Comparison of ENCODE assay signal across 1 cellular context in genomic region chr17:17408236-17408794, GRCh38.
TF ChIP-seq lines count a peak whose summit lies in the region.

No MANE protein-coding gene starts in this region.

TF ChIP-seq in HepG2, 621 proteins besides CTCF, POLR2A, EP300 and RAD21 (continued from another document):
- TF ChIP-seq BCLAF1 (IDR thresholded peaks at IDR 0.05): no peak
- TF ChIP-seq ARID3A (IDR thresholded peaks at IDR 0.05; ENCODE audit: low read depth, low read length): peak; percentile 94
- TF ChIP-seq ZNF749 (CRISPR knock-in tag; IDR thresholded peaks at IDR 0.05; ENCODE audit: borderline replicate concordance): no peak
- TF ChIP-seq, protein P1, sequence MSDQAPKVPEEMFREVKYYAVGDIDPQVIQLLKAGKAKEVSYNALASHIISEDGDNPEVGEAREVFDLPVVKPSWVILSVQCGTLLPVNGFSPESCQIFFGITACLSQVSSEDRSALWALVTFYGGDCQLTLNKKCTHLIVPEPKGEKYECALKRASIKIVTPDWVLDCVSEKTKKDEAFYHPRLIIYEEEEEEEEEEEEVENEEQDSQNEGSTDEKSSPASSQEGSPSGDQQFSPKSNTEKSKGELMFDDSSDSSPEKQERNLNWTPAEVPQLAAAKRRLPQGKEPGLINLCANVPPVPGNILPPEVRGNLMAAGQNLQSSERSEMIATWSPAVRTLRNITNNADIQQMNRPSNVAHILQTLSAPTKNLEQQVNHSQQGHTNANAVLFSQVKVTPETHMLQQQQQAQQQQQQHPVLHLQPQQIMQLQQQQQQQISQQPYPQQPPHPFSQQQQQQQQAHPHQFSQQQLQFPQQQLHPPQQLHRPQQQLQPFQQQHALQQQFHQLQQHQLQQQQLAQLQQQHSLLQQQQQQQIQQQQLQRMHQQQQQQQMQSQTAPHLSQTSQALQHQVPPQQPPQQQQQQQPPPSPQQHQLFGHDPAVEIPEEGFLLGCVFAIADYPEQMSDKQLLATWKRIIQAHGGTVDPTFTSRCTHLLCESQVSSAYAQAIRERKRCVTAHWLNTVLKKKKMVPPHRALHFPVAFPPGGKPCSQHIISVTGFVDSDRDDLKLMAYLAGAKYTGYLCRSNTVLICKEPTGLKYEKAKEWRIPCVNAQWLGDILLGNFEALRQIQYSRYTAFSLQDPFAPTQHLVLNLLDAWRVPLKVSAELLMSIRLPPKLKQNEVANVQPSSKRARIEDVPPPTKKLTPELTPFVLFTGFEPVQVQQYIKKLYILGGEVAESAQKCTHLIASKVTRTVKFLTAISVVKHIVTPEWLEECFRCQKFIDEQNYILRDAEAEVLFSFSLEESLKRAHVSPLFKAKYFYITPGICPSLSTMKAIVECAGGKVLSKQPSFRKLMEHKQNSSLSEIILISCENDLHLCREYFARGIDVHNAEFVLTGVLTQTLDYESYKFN (CRISPR knock-in tag; conservative IDR thresholded peaks at IDR 0.05): peak; percentile 57
- TF ChIP-seq SMAD3 (CRISPR knock-in tag; IDR thresholded peaks at IDR 0.05): 0 out of 2 replicates have a peak, but pooled peaks have one; percentile 42
- no peak for TF ChIP-seq HBP1 (CRISPR knock-in tag; IDR thresholded peaks at IDR 0.05; ENCODE audit: low read depth)
- 0 out of 2 replicates have a peak, but pooled peaks have one; percentile 28 for TF ChIP-seq DNMT3B (CRISPR knock-in tag; conservative IDR thresholded peaks at IDR 0.05)
- TF ChIP-seq ZNF552 (CRISPR knock-in tag; IDR thresholded peaks at IDR 0.05; ENCODE audit: borderline replicate concordance): no peak
- no peak for TF ChIP-seq ISX (CRISPR knock-in tag; conservative IDR thresholded peaks at IDR 0.05)
- TF ChIP-seq FOSL2 (CRISPR knock-in tag; IDR thresholded peaks at IDR 0.05): peak; percentile 73
- no peak for TF ChIP-seq ZNF768 (CRISPR knock-in tag; IDR thresholded peaks at IDR 0.05)
- TF ChIP-seq GMEB1 (CRISPR knock-in tag; IDR thresholded peaks at IDR 0.05; ENCODE audit: borderline replicate concordance): no peak
- TF ChIP-seq, protein P2, sequence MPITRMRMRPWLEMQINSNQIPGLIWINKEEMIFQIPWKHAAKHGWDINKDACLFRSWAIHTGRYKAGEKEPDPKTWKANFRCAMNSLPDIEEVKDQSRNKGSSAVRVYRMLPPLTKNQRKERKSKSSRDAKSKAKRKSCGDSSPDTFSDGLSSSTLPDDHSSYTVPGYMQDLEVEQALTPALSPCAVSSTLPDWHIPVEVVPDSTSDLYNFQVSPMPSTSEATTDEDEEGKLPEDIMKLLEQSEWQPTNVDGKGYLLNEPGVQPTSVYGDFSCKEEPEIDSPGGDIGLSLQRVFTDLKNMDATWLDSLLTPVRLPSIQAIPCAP (CRISPR knock-in tag; IDR thresholded peaks at IDR 0.05; ENCODE audit: low read depth): no peak
- no peak for TF ChIP-seq MYNN (CRISPR knock-in tag; IDR thresholded peaks at IDR 0.05; ENCODE audit: low read depth)
- TF ChIP-seq FOXA1 (IDR thresholded peaks at IDR 0.05): no peak
- TF ChIP-seq FOXA1 (CRISPR knock-in tag; IDR thresholded peaks at IDR 0.05): no peak
- TF ChIP-seq, protein P3, sequence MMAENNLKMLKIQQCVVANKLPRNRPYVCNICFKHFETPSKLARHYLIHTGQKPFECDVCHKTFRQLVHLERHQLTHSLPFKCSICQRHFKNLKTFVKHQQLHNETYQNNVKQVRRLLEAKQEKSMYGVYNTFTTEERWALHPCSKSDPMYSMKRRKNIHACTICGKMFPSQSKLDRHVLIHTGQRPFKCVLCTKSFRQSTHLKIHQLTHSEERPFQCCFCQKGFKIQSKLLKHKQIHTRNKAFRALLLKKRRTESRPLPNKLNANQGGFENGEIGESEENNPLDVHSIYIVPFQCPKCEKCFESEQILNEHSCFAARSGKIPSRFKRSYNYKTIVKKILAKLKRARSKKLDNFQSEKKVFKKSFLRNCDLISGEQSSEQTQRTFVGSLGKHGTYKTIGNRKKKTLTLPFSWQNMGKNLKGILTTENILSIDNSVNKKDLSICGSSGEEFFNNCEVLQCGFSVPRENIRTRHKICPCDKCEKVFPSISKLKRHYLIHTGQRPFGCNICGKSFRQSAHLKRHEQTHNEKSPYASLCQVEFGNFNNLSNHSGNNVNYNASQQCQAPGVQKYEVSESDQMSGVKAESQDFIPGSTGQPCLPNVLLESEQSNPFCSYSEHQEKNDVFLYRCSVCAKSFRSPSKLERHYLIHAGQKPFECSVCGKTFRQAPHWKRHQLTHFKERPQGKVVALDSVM (CRISPR knock-in tag; IDR thresholded peaks at IDR 0.05): no peak
- TF ChIP-seq FOXA3 (CRISPR knock-in tag; IDR thresholded peaks at IDR 0.05): peak; percentile 63; the same call in 1 of the 2 replicates
- no peak for TF ChIP-seq ELK4 (CRISPR knock-in tag; IDR thresholded peaks at IDR 0.05; ENCODE audit: borderline replicate concordance)
- TF ChIP-seq HMG20A (CRISPR knock-in tag; IDR thresholded peaks at IDR 0.05; ENCODE audit: borderline replicate concordance): peak; percentile 43; the same call in 1 of the 2 replicates
- no peak for TF ChIP-seq SP1 (IDR thresholded peaks at IDR 0.05)
- TF ChIP-seq SP1 (CRISPR knock-in tag; IDR thresholded peaks at IDR 0.05): no peak
- TF ChIP-seq SOX6 (IDR thresholded peaks at IDR 0.05): no peak
- peak; percentile 88 for TF ChIP-seq SOX6 (CRISPR knock-in tag; IDR thresholded peaks at IDR 0.05)
- no peak for TF ChIP-seq ZNF256 (CRISPR knock-in tag; conservative IDR thresholded peaks at IDR 0.05)
- TF ChIP-seq NFIC (IDR thresholded peaks at IDR 0.05; ENCODE audit: low read length): peak; percentile 78
- TF ChIP-seq ZBTB3 (CRISPR knock-in tag; IDR thresholded peaks at IDR 0.05; ENCODE audit: borderline replicate concordance, low read depth): no peak
- no peak for TF ChIP-seq IKZF5 (CRISPR knock-in tag; IDR thresholded peaks at IDR 0.05)
- no peak for TF ChIP-seq EHMT2 (IDR thresholded peaks at IDR 0.05; ENCODE audit: borderline replicate concordance, low read depth, low read length)
- peak; percentile 100 for TF ChIP-seq CEBPB (IDR thresholded peaks at IDR 0.05; ENCODE audit: borderline replicate concordance, low read depth, low read length)
- TF ChIP-seq, protein P4, sequence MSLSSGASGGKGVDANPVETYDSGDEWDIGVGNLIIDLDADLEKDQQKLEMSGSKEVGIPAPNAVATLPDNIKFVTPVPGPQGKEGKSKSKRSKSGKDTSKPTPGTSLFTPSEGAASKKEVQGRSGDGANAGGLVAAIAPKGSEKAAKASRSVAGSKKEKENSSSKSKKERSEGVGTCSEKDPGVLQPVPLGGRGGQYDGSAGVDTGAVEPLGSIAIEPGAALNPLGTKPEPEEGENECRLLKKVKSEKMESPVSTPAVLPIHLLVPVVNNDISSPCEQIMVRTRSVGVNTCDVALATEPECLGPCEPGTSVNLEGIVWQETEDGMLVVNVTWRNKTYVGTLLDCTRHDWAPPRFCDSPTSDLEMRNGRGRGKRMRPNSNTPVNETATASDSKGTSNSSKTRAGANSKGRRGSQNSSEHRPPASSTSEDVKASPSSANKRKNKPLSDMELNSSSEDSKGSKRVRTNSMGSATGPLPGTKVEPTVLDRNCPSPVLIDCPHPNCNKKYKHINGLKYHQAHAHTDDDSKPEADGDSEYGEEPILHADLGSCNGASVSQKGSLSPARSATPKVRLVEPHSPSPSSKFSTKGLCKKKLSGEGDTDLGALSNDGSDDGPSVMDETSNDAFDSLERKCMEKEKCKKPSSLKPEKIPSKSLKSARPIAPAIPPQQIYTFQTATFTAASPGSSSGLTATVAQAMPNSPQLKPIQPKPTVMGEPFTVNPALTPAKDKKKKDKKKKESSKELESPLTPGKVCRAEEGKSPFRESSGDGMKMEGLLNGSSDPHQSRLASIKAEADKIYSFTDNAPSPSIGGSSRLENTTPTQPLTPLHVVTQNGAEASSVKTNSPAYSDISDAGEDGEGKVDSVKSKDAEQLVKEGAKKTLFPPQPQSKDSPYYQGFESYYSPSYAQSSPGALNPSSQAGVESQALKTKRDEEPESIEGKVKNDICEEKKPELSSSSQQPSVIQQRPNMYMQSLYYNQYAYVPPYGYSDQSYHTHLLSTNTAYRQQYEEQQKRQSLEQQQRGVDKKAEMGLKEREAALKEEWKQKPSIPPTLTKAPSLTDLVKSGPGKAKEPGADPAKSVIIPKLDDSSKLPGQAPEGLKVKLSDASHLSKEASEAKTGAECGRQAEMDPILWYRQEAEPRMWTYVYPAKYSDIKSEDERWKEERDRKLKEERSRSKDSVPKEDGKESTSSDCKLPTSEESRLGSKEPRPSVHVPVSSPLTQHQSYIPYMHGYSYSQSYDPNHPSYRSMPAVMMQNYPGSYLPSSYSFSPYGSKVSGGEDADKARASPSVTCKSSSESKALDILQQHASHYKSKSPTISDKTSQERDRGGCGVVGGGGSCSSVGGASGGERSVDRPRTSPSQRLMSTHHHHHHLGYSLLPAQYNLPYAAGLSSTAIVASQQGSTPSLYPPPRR (CRISPR knock-in tag; IDR thresholded peaks at IDR 0.05; ENCODE audit: borderline replicate concordance): 0 out of 2 replicates have a peak, but pooled peaks have one; percentile 14
- TF ChIP-seq ATF7 (IDR thresholded peaks at IDR 0.05): no peak
- no peak for TF ChIP-seq ATF7 (CRISPR knock-in tag; IDR thresholded peaks at IDR 0.05)
